ENCODE assay signal across 17 cellular contexts in the genomic region with DNA sequence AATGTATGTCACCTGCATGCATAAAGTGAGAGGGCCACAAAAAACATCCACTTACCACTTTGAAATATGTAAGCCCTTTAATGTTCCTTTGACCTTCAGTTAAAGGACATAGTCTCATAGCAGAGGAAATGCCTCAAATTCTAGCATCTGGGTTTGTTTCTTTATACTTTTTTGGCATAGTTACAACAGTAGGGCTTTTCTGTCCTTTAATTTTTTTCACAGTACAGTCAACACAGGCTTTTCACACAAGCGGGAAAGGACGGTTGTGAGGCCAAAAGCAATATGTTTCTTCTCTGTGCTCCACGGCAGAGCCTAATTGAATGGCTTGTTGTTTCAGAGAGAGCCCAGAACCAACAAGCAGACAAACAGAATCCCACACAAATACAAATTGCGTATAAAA. TPM values are rescaled to one million over a fixed set of nuclear protein-coding genes. Genes with fewer than 3 reads are reported as not detected.
A peak's percentile ranks its signal among the peaks of the same experiment; 100 is the strongest.
DNase-seq lines count a peak whose midpoint lies in the region; ATAC-seq, FAIRE-seq and TF ChIP-seq lines count a peak whose summit lies in the region.
"Had no signal": no experiment of that assay in that cellular context is flagged by ENCODE, and none has a peak within 500 bp of the region (broad histone marks: within the 10 kb centered on the region; RNA-seq: fewer than 3 reads in every experiment).

No MANE protein-coding gene starts in this region.

- TF ChIP-seq POLR2A in A549 (IDR thresholded peaks at IDR 0.05; ENCODE audit: low read length) (no peak), esophagus squamous epithelium (IDR thresholded peaks at IDR 0.05) (no peak)

- 92% methylated on average over 4 of the region's 4 CpGs for WGBS in A549 (ENCODE audit: missing lambda C conversion rate)
- WGBS in esophagus squamous epithelium, 2 donors, result 58 to 73% methylated on average over 4 of the region's 4 CpGs

- H3K4me3 ChIP-seq in A549 (no peak overlapping the region), Panc1 (ENCODE audit: low read depth in 2 of 2, low read length in 2 of 2) (no peak overlapping the region), esophagus squamous epithelium (no peak overlapping the region)
- H3K4me3 ChIP-seq: neural progenitor cell had no signal

- no peak for FAIRE-seq in A549 (lab: Jason Lieb, UNC)

- peaks cover 5% of the 10 kb centered on the region; the same call in 1 of the 2 replicates for H3K36me3 ChIP-seq in Panc1 (ENCODE audit: control insufficient read depth, insufficient read depth, low read length)
- H3K36me3 ChIP-seq in esophagus squamous epithelium, result no peaks in the 10 kb centered on the region
- H3K36me3 ChIP-seq: neural progenitor cell had no signal

- DNase-seq in A549 (ENCODE audit: low read depth in 1 of 2, low spot score in 1 of 2) (no peak), Panc1 (ENCODE audit: low read depth, low spot score) (no peak), esophagus squamous epithelium (lab: John Stamatoyannopoulos, UW) (no peak), midbrain (lab: John Stamatoyannopoulos, UW) (peak; percentile 10), NCI-H2171 treated with DMSO at 0.1 percent for 48 hours (lab: John Stamatoyannopoulos, UW) (no peak)
- DNase-seq in activated naive CD4-positive, alpha-beta T cell treated with anti-CD3 and anti-CD28 coated beads, Interleukin-2, amount 50 U/mL, for 16 hours, result no peak
- DNase-seq: activated naive CD4-positive, alpha-beta T cell treated with anti-CD3 and anti-CD28 coated beads for 36 hours; DMS 273 treated with DMSO at 0.1 percent for 48 hours; glutamatergic neuron; GOT3; Karpas-422; left colon; NCI-H187 treated with DMSO at 0.1 percent for 48 hours; NCI-H748 treated with DMSO at 0.1 percent for 48 hours had no signal

- BruUV-seq in Panc1 (replicated peaks; lab: Mats Ljungman, UMichigan), result no TSS peak

- intact Hi-C loops in Panc1 (cut with micrococcal nuclease; ENCODE audit: unreplicated experiment) (no loop called here), esophagus squamous epithelium (cut with DNase I) (no loop called here)

- TF ChIP-seq RAD21 in A549 (conservative IDR thresholded peaks at IDR 0.05 in 1 of 2, IDR thresholded peaks at IDR 0.05 in 1 of 2), result no peak

- CTCF ChIA-PET in A549 (lab: Yijun Ruan, JAX), result interaction anchor here (0.8 to 4.1 kb wide), 5 partner anchors 10 to 61 kb away, joined by 3 to 18 read pairs (median 5); no protein-coding TSS in a partner anchor
- CTCF ChIA-PET in Panc1 (lab: Charles Lee), result interaction anchor here (0.6 kb wide), 1 partner anchor 21 kb away, joined by 3 read pairs; no protein-coding TSS in a partner anchor

- TF ChIP-seq EP300 in A549 (IDR thresholded peaks at IDR 0.05), result no peak

- H3K4me1 ChIP-seq in A549, result peaks cover 100% of the 10 kb centered on the region
- H3K4me1 ChIP-seq in Panc1 (ENCODE audit: control insufficient read depth, insufficient read depth, low read length), result peaks cover 94% of the 10 kb centered on the region
- H3K4me1 ChIP-seq in esophagus squamous epithelium, result peaks cover 10 to 93% (median 47%) of the 10 kb centered on the region in 3 donors

- POLR2A ChIA-PET in A549 (lab: Yijun Ruan, JAX) (no interaction called here), Panc1 (lab: Charles Lee) (interaction anchor here (1.2 kb wide), 1 partner anchor 20 kb away, joined by 3 read pairs; no protein-coding TSS in a partner anchor)

- H3K27ac ChIP-seq in A549 (peak overlapping the region; percentile 25 to 92; a peak in 4 of 6 replicates), Panc1 (ENCODE audit: low read length) (peak overlapping the region; percentile 96), esophagus squamous epithelium (peak overlapping the region in 3 of 4 donors; percentile 31 to 77 (median 59))
- H3K27ac ChIP-seq: neural progenitor cell had no signal

- in situ Hi-C loops in Panc1 (cut with HindIII; ENCODE audit: low pct_unique_long_range_greater_than_20kb, low sequenced_read_pairs), result no loop called here

- H3K9me3 ChIP-seq in A549 (no peaks in the 10 kb centered on the region), Panc1 (ENCODE audit: control insufficient read depth, insufficient read depth, low read depth, low read length) (no peaks in the 10 kb centered on the region), esophagus squamous epithelium (no peaks in the 10 kb centered on the region)

- no peak for ATAC-seq in A549
- ATAC-seq in Panc1, result no peak
- ATAC-seq in GM21723 (IDR thresholded peaks at IDR 0.05; ENCODE audit: unreplicated experiment), result no peak
- no peak for ATAC-seq in GM19023 (IDR thresholded peaks at IDR 0.05; ENCODE audit: unreplicated experiment)
- ATAC-seq: left colon had no signal

- H3K4me2 ChIP-seq in A549, result peak overlapping the region; percentile 93
- H3K4me2 ChIP-seq: neural progenitor cell had no signal

- TF ChIP-seq CTCF in A549 (IDR thresholded peaks at IDR 0.05) (no peak), Panc1 (IDR thresholded peaks at IDR 0.05) (no peak), esophagus squamous epithelium (IDR thresholded peaks at IDR 0.05) (no peak)

- H3K27me3 ChIP-seq in Panc1 (ENCODE audit: control insufficient read depth, insufficient read depth, low read length) (no peaks in the 10 kb centered on the region), esophagus squamous epithelium (no peaks in the 10 kb centered on the region)
- H3K27me3 ChIP-seq: neural progenitor cell had no signal

TF ChIP-seq in A549, 52 proteins besides CTCF, POLR2A, EP300 and RAD21 (continues in another document):
- TF ChIP-seq CBX2 (IDR thresholded peaks at IDR 0.05; ENCODE audit: borderline replicate concordance, low read depth) (no peak), KDM1A (IDR thresholded peaks at IDR 0.05; ENCODE audit: low read depth) (no peak), BHLHE40 (IDR thresholded peaks at IDR 0.05; ENCODE audit: low read depth, low read length) (no peak), HOXA7 (CRISPR knock-in tag; IDR thresholded peaks at IDR 0.05) (0 out of 2 replicates have a peak, but pooled peaks have one; percentile 7), KDM5A (IDR thresholded peaks at IDR 0.05) (no peak), ESRRA (IDR thresholded peaks at IDR 0.05; ENCODE audit: borderline replicate concordance, low read length) (no peak), NPAS2 (CRISPR knock-in tag; IDR thresholded peaks at IDR 0.05; ENCODE audit: borderline replicate concordance) (no peak), POLR2AphosphoS2 (conservative IDR thresholded peaks at IDR 0.05; ENCODE audit: low read length) (peak; percentile 74), NR3C1 (IDR thresholded peaks at IDR 0.05) (no peak), ZSCAN20 (CRISPR knock-in tag; IDR thresholded peaks at IDR 0.05) (no peak), FOSB (CRISPR knock-in tag; IDR thresholded peaks at IDR 0.05) (peak; percentile 34; the same call in 1 of the 2 replicates)
- TF ChIP-seq, protein P1, sequence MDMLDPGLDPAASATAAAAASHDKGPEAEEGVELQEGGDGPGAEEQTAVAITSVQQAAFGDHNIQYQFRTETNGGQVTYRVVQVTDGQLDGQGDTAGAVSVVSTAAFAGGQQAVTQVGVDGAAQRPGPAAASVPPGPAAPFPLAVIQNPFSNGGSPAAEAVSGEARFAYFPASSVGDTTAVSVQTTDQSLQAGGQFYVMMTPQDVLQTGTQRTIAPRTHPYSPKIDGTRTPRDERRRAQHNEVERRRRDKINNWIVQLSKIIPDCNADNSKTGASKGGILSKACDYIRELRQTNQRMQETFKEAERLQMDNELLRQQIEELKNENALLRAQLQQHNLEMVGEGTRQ (IDR thresholded peaks at IDR 0.05), result no peak
- TF ChIP-seq, protein P2, sequence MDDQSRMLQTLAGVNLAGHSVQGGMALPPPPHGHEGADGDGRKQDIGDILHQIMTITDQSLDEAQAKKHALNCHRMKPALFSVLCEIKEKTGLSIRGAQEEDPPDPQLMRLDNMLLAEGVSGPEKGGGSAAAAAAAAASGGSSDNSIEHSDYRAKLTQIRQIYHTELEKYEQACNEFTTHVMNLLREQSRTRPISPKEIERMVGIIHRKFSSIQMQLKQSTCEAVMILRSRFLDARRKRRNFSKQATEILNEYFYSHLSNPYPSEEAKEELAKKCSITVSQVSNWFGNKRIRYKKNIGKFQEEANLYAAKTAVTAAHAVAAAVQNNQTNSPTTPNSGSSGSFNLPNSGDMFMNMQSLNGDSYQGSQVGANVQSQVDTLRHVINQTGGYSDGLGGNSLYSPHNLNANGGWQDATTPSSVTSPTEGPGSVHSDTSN (IDR thresholded peaks at IDR 0.05), result no peak
- TF ChIP-seq, protein P3, sequence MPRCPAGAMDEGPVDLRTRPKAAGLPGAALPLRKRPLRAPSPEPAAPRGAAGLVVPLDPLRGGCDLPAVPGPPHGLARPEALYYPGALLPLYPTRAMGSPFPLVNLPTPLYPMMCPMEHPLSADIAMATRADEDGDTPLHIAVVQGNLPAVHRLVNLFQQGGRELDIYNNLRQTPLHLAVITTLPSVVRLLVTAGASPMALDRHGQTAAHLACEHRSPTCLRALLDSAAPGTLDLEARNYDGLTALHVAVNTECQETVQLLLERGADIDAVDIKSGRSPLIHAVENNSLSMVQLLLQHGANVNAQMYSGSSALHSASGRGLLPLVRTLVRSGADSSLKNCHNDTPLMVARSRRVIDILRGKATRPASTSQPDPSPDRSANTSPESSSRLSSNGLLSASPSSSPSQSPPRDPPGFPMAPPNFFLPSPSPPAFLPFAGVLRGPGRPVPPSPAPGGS (IDR thresholded peaks at IDR 0.05), result no peak

RNA-seq across cellular contexts. Expression of a gene that starts 57.6 kb away (rescaled TPM):
- polyA plus RNA-seq in A549 (2011; rRNA removed) (208 and 275 TPM in 2 replicates), A549 (2017; fragmentation: RNase III; extraction: RNeasy Plus Mini Kit Qiagen cat#74134 plus additional on column Dnase treatment) (127 to 135 TPM (median 130 TPM) in 3 replicates)
- 133 and 166 TPM in 2 replicates for polyA plus RNA-seq in A549 (2012; cell fraction: cytosol; rRNA removed)
- polyA plus RNA-seq in A549 (2012; cell fraction: nucleus; rRNA removed), result 215 and 283 TPM in 2 replicates
- polyA minus RNA-seq in A549 (2011; rRNA and poly(A)+ RNA removed), result 997 and 1,171 TPM in 2 replicates
- total RNA-seq in Panc1 (2021; ENCODE audit: unreplicated experiment) (290 TPM), esophagus squamous epithelium (100 to 1,000 TPM in 1 of 4 donors, 10 to 100 TPM in 3; 16.4 to 107 (median 29.9) TPM)
- polyA plus RNA-seq in Panc1 (2012; ENCODE audit: insufficient read length), result 285 TPM
